In genomic region chr14:90671382-90671781, GRCh38 we compare ENCODE assay signal across 17 cellular contexts.
A peak's percentile ranks its signal among the peaks of the same experiment; 100 is the strongest.
DNase-seq lines count a peak whose midpoint lies in the region; ATAC-seq and TF ChIP-seq lines count a peak whose summit lies in the region.
"Had no signal": no experiment of that assay in that cellular context is flagged by ENCODE, and none has a peak within 500 bp of the region (broad histone marks: within the 10 kb centered on the region; RNA-seq: fewer than 3 reads in every experiment).

No MANE protein-coding gene starts in this region.

- no peak for ATAC-seq in activated T-cell treated with anti-CD3 and anti-CD28 coated beads, Interleukin-2, amount 50 U/mL, for 72 hours (replicated peaks in 1 of 2)
- no peak for ATAC-seq in GM21717 (IDR thresholded peaks at IDR 0.05; ENCODE audit: unreplicated experiment)
- ATAC-seq: activated naive CD4-positive, alpha-beta T cell treated with anti-CD3 and anti-CD28 coated beads, Interleukin-2, amount 50 U/mL, for 72 hours had no signal

- peaks cover 14% of the 10 kb centered on the region for H3K36me3 ChIP-seq in OCI-LY3 (replicated peaks; ENCODE audit: low read depth, low read length)
- H3K36me3 ChIP-seq in stomach smooth muscle (ENCODE audit: control insufficient read depth in 2 of 2, insufficient read depth in 2 of 2, low read length in 2 of 2) = peaks cover 0 to 7% of the 10 kb centered on the region in 2 donors

- peak overlapping the region; percentile 31; the same call in 1 of the 2 replicates for H3K4me3 ChIP-seq in OCI-LY3 (ENCODE audit: low read length)
- no peak overlapping the region for H3K4me3 ChIP-seq in stomach smooth muscle (ENCODE audit: low read length in 2 of 2)
- H3K4me3 ChIP-seq: cardiac muscle cell, smooth muscle cell, stomach had no signal

- no peak overlapping the region for H3K4me3 Mint-ChIP-seq in activated T-cell treated with anti-CD3 and anti-CD28 coated beads, Interleukin-2, amount 50 U/mL, for 72 hours
- H3K4me3 Mint-ChIP-seq: CD4-positive, alpha-beta memory T cell had no signal

- no peaks in the 10 kb centered on the region for H4K20me1 ChIP-seq in OCI-LY3 (ENCODE audit: insufficient read depth, low read length)

- H3K4me1 ChIP-seq in OCI-LY3 (ENCODE audit: low read length) (peaks cover 39% of the 10 kb centered on the region), stomach smooth muscle (ENCODE audit: control insufficient read depth, insufficient read depth, low read length) (peaks cover 23% of the 10 kb centered on the region)

- H3K27ac Mint-ChIP-seq in activated T-cell treated with anti-CD3 and anti-CD28 coated beads, Interleukin-2, amount 50 U/mL, for 72 hours = no peak overlapping the region
- H3K27ac Mint-ChIP-seq: CD4-positive, alpha-beta memory T cell had no signal

- no peaks in the 10 kb centered on the region for H3K27me3 Mint-ChIP-seq in activated T-cell treated with anti-CD3 and anti-CD28 coated beads, Interleukin-2, amount 50 U/mL, for 72 hours (ENCODE audit: low read depth)
- H3K27me3 Mint-ChIP-seq: CD4-positive, alpha-beta memory T cell had no signal

- peaks cover 13% of the 10 kb centered on the region for H3K9me3 ChIP-seq in OCI-LY3 (ENCODE audit: insufficient read depth, low read length)
- no peaks in the 10 kb centered on the region for H3K9me3 ChIP-seq in stomach smooth muscle (ENCODE audit: control insufficient read depth in 2 of 2, low read length in 2 of 2)
- H3K9me3 ChIP-seq: stomach had no signal

- H3K9ac ChIP-seq in OCI-LY3 (ENCODE audit: low read length) (peak overlapping the region; percentile 19; the same call in 1 of the 2 replicates), stomach smooth muscle (ENCODE audit: low read length in 2 of 2) (no peak overlapping the region)

- H2AFZ ChIP-seq in OCI-LY3 (ENCODE audit: low read depth, low read length) = 0 out of 2 replicates have a peak overlapping the region, but pooled peaks have one; percentile 31

- no peaks in the 10 kb centered on the region for H3K79me2 ChIP-seq in OCI-LY3 (ENCODE audit: low read length)

- peak overlapping the region; percentile 70 for H3K4me2 ChIP-seq in OCI-LY3 (ENCODE audit: low read length)
- H3K4me2 ChIP-seq: smooth muscle cell had no signal

- peaks cover 2 to 5% of the 10 kb centered on the region in 2 donors for H3K36me3 Mint-ChIP-seq in activated T-cell treated with anti-CD3 and anti-CD28 coated beads, Interleukin-2, amount 50 U/mL, for 72 hours (ENCODE audit: insufficient read depth in 2 of 2)
- H3K36me3 Mint-ChIP-seq: activated naive CD4-positive, alpha-beta T cell treated with anti-CD3 and anti-CD28 coated beads, Interleukin-2, amount 50 U/mL, for 72 hours; CD4-positive, alpha-beta memory T cell had no signal

- H3K27me3 ChIP-seq in OCI-LY3 (ENCODE audit: low read depth, low read length) (no peaks in the 10 kb centered on the region), stomach smooth muscle (ENCODE audit: control insufficient read depth in 1 of 2, insufficient read depth in 2 of 2, low read length in 2 of 2) (no peaks in the 10 kb centered on the region)
- H3K27me3 ChIP-seq: cardiac muscle cell, stomach had no signal

- peak; percentile 16 to 41 for DNase-seq in NCI-H2081 (lab: John Stamatoyannopoulos, UW)
- DNase-seq in NCI-H2081 treated with DMSO at 0.1 percent for 48 hours (lab: John Stamatoyannopoulos, UW) = no peak
- peak; percentile 64 for DNase-seq in medulla oblongata (ENCODE audit: extremely low spot score)
- DNase-seq in activated T-cell treated with anti-CD3 and anti-CD28 coated beads, Interleukin-2, amount 50 U/mL, for 72 hours = no peak
- no peak for DNase-seq in GM19238 (ENCODE audit: insufficient read length, low spot score)
- DNase-seq: activated CD4-positive, CD25-positive, alpha-beta regulatory T cell treated with anti-CD3 and anti-CD28 coated beads, Interleukin-2, amount 50 U/mL, for 72 hours; CD4-positive, alpha-beta memory T cell; foreskin melanocyte; NCI-H1105; NCI-H524 treated with DMSO at 0.1 percent for 48 hours; stomach had no signal

- TF ChIP-seq CTCF in OCI-LY3 (IDR thresholded peaks at IDR 0.05; ENCODE audit: low read depth, low read length) = no peak

- peaks cover 3 to 4% of the 10 kb centered on the region in 2 donors for H3K9me3 Mint-ChIP-seq in activated T-cell treated with anti-CD3 and anti-CD28 coated beads, Interleukin-2, amount 50 U/mL, for 72 hours
- H3K9me3 Mint-ChIP-seq: activated naive CD4-positive, alpha-beta T cell treated with anti-CD3 and anti-CD28 coated beads, Interleukin-2, amount 50 U/mL, for 72 hours had no signal

- peaks cover 9% of the 10 kb centered on the region for H3K4me1 Mint-ChIP-seq in activated T-cell treated with anti-CD3 and anti-CD28 coated beads, Interleukin-2, amount 50 U/mL, for 72 hours (ENCODE audit: low read depth)
- H3K4me1 Mint-ChIP-seq: CD4-positive, alpha-beta memory T cell had no signal

- H3K27ac ChIP-seq in OCI-LY3 (ENCODE audit: low read length) (peak overlapping the region; percentile 67), stomach smooth muscle (ENCODE audit: low read length) (peak overlapping the region; percentile 62)
- H3K27ac ChIP-seq: cardiac muscle cell, stomach had no signal

Comparison
In these comparisons a context has a peak if more than half of its experiments do, and no peak if none do; other contexts are left out.
1. DNase-seq: peak in NCI-H2081 (2 of 2) and medulla oblongata (single experiment); none in NCI-H2081 treated with DMSO at 0.1 percent for 48 hours (single experiment), activated T-cell treated with anti-CD3 and anti-CD28 coated beads, Interleukin-2, amount 50 U/mL, for 72 hours (0 of 2) and GM19238 (single experiment).